Comparison of ENCODE assay signal across 24 cellular contexts in the genomic region with DNA sequence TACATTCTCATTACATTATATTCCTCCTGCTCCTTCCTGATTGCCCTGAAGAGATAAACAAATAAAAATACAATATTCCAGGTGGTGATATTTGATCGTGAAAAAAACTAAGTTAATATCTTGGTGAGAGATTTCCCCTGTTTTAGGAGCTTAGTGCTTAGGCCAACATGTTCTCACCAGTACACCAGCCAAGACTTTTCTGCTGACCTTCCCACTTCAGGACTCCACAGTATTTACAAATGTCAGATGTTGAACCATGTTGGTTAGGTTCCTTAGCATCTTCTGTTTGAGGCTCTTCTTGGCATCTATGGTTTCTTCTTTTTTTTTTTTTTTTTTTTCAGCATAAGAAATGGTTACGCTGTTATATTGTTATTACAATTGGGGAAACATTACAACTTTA.
"Had no signal": no experiment of that assay in that cellular context is flagged by ENCODE, and none has a peak within 500 bp of the region (broad histone marks: within the 10 kb centered on the region; RNA-seq: fewer than 3 reads in every experiment).

No MANE protein-coding gene starts in this region.

- H3K27ac ChIP-seq: RWPE1, SJSA1, SK-N-MC had no signal

- H3K4me1 ChIP-seq: SJSA1 had no signal

- DNase-seq: IMR-90, Karpas-422, KG1, MG63, NCI-H1092, NCI-H1105 treated with DMSO at 0.1 percent for 48 hours, NCI-H1417 treated with DMSO at 0.1 percent for 48 hours, NCI-H146, NCI-H1694 treated with DMSO at 0.1 percent for 48 hours, NCI-H1930, NCI-H2081 treated with DMSO at 0.1 percent for 48 hours, NCI-H2171, NCI-H226, NCI-H446, NCI-H510A, NCI-H524 treated with DMSO at 0.1 percent for 48 hours, NCI-H69, NCI-H774, PC-3, SIG-M5 had no signal

- H3K27me3 ChIP-seq: MG63, SJSA1 had no signal

- ATAC-seq: Panc1, PC-3 had no signal

- H3K36me3 ChIP-seq: MG63, SJSA1 had no signal

- H3K4me3 ChIP-seq: MG63, SJSA1, SK-N-MC had no signal

- H3K9me3 ChIP-seq: MG63, SJSA1 had no signal
